Comparison of ENCODE assay signal across 1 cellular context in genomic region chr1:93805027-93805426, GRCh38.
TF ChIP-seq lines count a peak whose summit lies in the region.

No MANE protein-coding gene starts in this region.

TF ChIP-seq in IMR-90, 13 proteins besides CTCF, POLR2A, EP300 and RAD21 (continued from another document):
- TF ChIP-seq BHLHE40 (IDR thresholded peaks at IDR 0.05; ENCODE audit: low read depth, low read length) (no peak), RFX5 (IDR thresholded peaks at IDR 0.05; ENCODE audit: low read depth, low read length) (no peak), FOS (IDR thresholded peaks at IDR 0.05; ENCODE audit: low read depth, low read length) (no peak), MAZ (IDR thresholded peaks at IDR 0.05; ENCODE audit: borderline replicate concordance, low read depth, low read length) (no peak), ELK1 (IDR thresholded peaks at IDR 0.05; ENCODE audit: borderline replicate concordance, low read depth, low read length) (no peak), USF2 (IDR thresholded peaks at IDR 0.05; ENCODE audit: low read depth, low read length) (no peak), RCOR1 (IDR thresholded peaks at IDR 0.05; ENCODE audit: insufficient replicate concordance, low read length) (no peak), CHD1 (IDR thresholded peaks at IDR 0.05; ENCODE audit: low read depth, low read length) (no peak), MXI1 (IDR thresholded peaks at IDR 0.05; ENCODE audit: borderline replicate concordance, low read depth, low read length) (no peak), MAFK (IDR thresholded peaks at IDR 0.05; ENCODE audit: low read depth, low read length) (no peak)
TF ChIP-seq in IMR-90: peak in this region for 0.
